ENCODE assay signal across 7 cellular contexts in genomic region chr2:173355132-173355865, GRCh38. TPM values are rescaled to one million over a fixed set of nuclear protein-coding genes. Genes with fewer than 3 reads are reported as not detected.
DNase-seq lines count a peak whose midpoint lies in the region; ATAC-seq and TF ChIP-seq lines count a peak whose summit lies in the region.

No MANE protein-coding gene starts in this region.

- ATAC-seq in GM21786 (IDR thresholded peaks at IDR 0.05; ENCODE audit: unreplicated experiment) = peak; percentile 21
- peak; percentile 71 for ATAC-seq in left lobe of liver

- DNase-seq in GM10266 (ENCODE audit: extremely low spot score) = peak; percentile 58
- peak; percentile 78 for DNase-seq in KG1 (lab: John Stamatoyannopoulos, UW)
- DNase-seq in SKM-1 (lab: John Stamatoyannopoulos, UW; ENCODE audit: unreplicated experiment) = peak; percentile 32
- DNase-seq in cerebellar cortex (ENCODE audit: low spot score) = peak; percentile 31
- no peak for DNase-seq in left lobe of liver (ENCODE audit: low spot score)
- DNase-seq in stimulated activated CD8-positive, alpha-beta memory T cell treated with anti-CD3 and anti-CD28 coated beads, Interleukin-2, amount 100 ng/mL, for 48 hours (ENCODE audit: low read depth in 2 of 2) = peak; percentile 6 to 8

- TF ChIP-seq CTCF in GM10266 (IDR thresholded peaks at IDR 0.05; ENCODE audit: control insufficient read depth, insufficient read depth, low read depth, missing control alignments) = no peak

RNA-seq across cellular contexts. Expression of gene CDCA7, which starts 0.6 kb away (rescaled TPM):
- 0.25 TPM for total RNA-seq in left lobe of liver
